27 cellular contexts compared by ENCODE assay signal in genomic region chr6:162165479-162165878, GRCh38.
"Had no signal": no experiment of that assay in that cellular context is flagged by ENCODE, and none has a peak within 500 bp of the region (broad histone marks: within the 10 kb centered on the region; RNA-seq: fewer than 3 reads in every experiment).

No MANE protein-coding gene starts in this region.

- ATAC-seq: naive thymus-derived CD4-positive, alpha-beta T cell; natural killer cell; psoas muscle; right lobe of liver; stimulated activated effector memory CD8-positive, alpha-beta T cell treated with anti-CD3 and anti-CD28 coated beads, Interleukin-12 subunit alpha, Interleukin-12 subunit beta, amount 100 ng/mL, for 72 hours; stimulated activated naive B cell treated with anti-CD40 and anti-IgM and Interleukin-4, amounts not matched to agents 10 μg/mL and 1 μg/mL and 100 μg/mL, for 72 hours had no signal

- H3K27ac ChIP-seq: neural progenitor cell, ovary, parathyroid adenoma, psoas muscle, right atrium auricular region, right lobe of liver, sigmoid colon, stomach, thoracic aorta, thyroid gland, tibial nerve, upper lobe of left lung, vagina had no signal

- H3K4me3 ChIP-seq: neural progenitor cell, ovary, psoas muscle, right atrium auricular region, right lobe of liver, sigmoid colon, stomach, thoracic aorta, thyroid gland, tibial nerve, upper lobe of left lung, vagina had no signal

- H3K9me3 ChIP-seq: ovary, psoas muscle, right atrium auricular region, right lobe of liver, sigmoid colon, stomach, thoracic aorta, thyroid gland, tibial nerve, upper lobe of left lung, vagina had no signal

- DNase-seq: naive thymus-derived CD4-positive, alpha-beta T cell; natural killer cell; occipital lobe; ovary; posterior cingulate gyrus; psoas muscle; retina; right lobe of liver; sigmoid colon; small intestine; stimulated activated CD4-positive, alpha-beta T cell treated with anti-CD3 and anti-CD28 coated beads, Interleukin-15, amount 100 ng/mL, for 24 hours; stimulated activated CD4-positive, alpha-beta T cell treated with anti-CD3 and anti-CD28 coated beads, Interleukin-2, amount 100 ng/mL, for 24 hours; stimulated activated CD4-positive, alpha-beta T cell treated with anti-CD3 and anti-CD28 coated beads, Interleukin-2, amount 100 ng/mL, for 48 hours; stimulated activated CD4-positive, alpha-beta T cell treated with anti-CD3 and anti-CD28 coated beads, Interleukin-4, amount 100 ng/mL, for 24 hours; stimulated activated naive B cell treated with anti-CD40 and anti-IgM and Interleukin-4, amounts not matched to agents 10 μg/mL and 1 μg/mL and 100 μg/mL, for 72 hours; stimulated activated naive CD4-positive, alpha-beta T cell treated with Interleukin-2 at 50 U/mL for 16 hours; stomach; thyroid gland; trophoblast cell; upper lobe of left lung had no signal

- H3K27me3 ChIP-seq: neural progenitor cell, ovary, right atrium auricular region, right lobe of liver, sigmoid colon, stomach, thyroid gland, tibial nerve, upper lobe of left lung, vagina had no signal

- H3K4me1 ChIP-seq: parathyroid adenoma, right atrium auricular region, right lobe of liver, sigmoid colon, stomach, thyroid gland, tibial nerve, upper lobe of left lung, vagina had no signal
